Comparison of ENCODE assay signal across 31 cellular contexts in the genomic region with DNA sequence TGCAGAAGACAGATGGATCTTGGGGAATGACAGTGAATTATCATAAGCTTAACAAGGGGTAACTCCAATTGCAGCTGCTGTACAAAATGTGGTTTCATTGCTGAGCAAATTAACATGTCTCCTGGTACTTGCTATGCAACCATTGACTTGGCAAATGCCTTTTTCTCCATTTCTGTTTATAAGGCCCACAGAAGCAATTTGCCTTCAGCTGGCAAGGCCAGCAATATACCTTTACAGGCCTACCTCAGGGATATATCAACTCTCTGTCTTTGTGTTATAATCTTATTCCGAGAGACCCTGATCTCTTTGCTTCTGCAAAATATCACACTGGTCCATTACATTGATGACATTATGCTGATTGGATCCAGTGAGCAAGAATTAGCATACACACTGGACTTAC.
"Had no signal": no experiment of that assay in that cellular context is flagged by ENCODE, and none has a peak within 500 bp of the region (broad histone marks: within the 10 kb centered on the region; RNA-seq: fewer than 3 reads in every experiment).

No MANE protein-coding gene starts in this region.

- H3K27me3 ChIP-seq: adrenal gland, ascending aorta, body of pancreas, brain microvascular endothelial cell, breast epithelium, cardiac muscle cell had no signal

- ATAC-seq: activated naive CD4-positive, alpha-beta T cell treated with anti-CD3 and anti-CD28 coated beads, Interleukin-2, amount 50 U/mL, for 72 hours; activated naive CD8-positive, alpha-beta T cell treated with anti-CD3 and anti-CD28 coated beads, Interleukin-2, amount 50 U/mL, for 24 hours; activated T-cell treated with anti-CD3 and anti-CD28 coated beads, Interleukin-2, amount 50 U/mL, for 4 hours; activated T-cell treated with anti-CD3 and anti-CD28 coated beads, Interleukin-2, amount 50 U/mL, for 72 hours; activated T-helper 17 cell treated with anti-CD3 and anti-CD28 coated beads, Interleukin-2, amount 50 U/mL, for 72 hours; body of pancreas had no signal

- H3K36me3 ChIP-seq: adrenal gland, ascending aorta, brain microvascular endothelial cell, breast epithelium, cardiac muscle cell had no signal

- H3K27ac ChIP-seq: adrenal gland, ascending aorta, body of pancreas, brain microvascular endothelial cell, breast epithelium, cardiac muscle cell had no signal

- H3K4me1 ChIP-seq: adrenal gland, ascending aorta, body of pancreas, breast epithelium had no signal

- H3K9me3 ChIP-seq: adrenal gland, ascending aorta, body of pancreas had no signal

- H3K4me3 ChIP-seq: adrenal gland, ascending aorta, body of pancreas, breast epithelium, cardiac muscle cell had no signal

- DNase-seq: activated effector memory CD4-positive, alpha-beta T cell treated with anti-CD3 and anti-CD28 coated beads, Interleukin-2, amount 50 U/mL, for 16 hours; activated effector memory CD4-positive, alpha-beta T cell treated with Interleukin-2 at 50 U/mL for 16 hours; activated gamma-delta T cell; activated gamma-delta T cell treated with Interleukin-2 at 50 U/mL for 16 hours; activated naive CD4-positive, alpha-beta T cell; activated naive CD4-positive, alpha-beta T cell treated with anti-CD3 and anti-CD28 coated beads for 36 hours; activated naive CD4-positive, alpha-beta T cell treated with anti-CD3 and anti-CD28 coated beads, Interleukin-2, amount 10 ng/mL, durations not matched to agents 7 days and 5 days; activated naive CD4-positive, alpha-beta T cell treated with anti-CD3 and anti-CD28 coated beads, Interleukin-2, amount 50 U/mL, for 16 hours; activated naive CD4-positive, alpha-beta T cell treated with Interleukin-2 at 50 U/mL for 16 hours; activated naive CD8-positive, alpha-beta T cell treated with anti-CD3 and anti-CD28 coated beads for 36 hours; activated naive CD8-positive, alpha-beta T cell treated with anti-CD3 and anti-CD28 coated beads, Interleukin-2, amount 10 ng/mL, durations not matched to agents 7 days and 5 days; activated naive CD8-positive, alpha-beta T cell treated with anti-CD3 and anti-CD28 coated beads, Interleukin-2, amount 50 U/mL, for 24 hours; activated T-cell treated with anti-CD3 and anti-CD28 coated beads, Interleukin-2, amount 50 U/mL, for 24 hours; activated T-cell treated with anti-CD3 and anti-CD28 coated beads, Interleukin-2, amount 50 U/mL, for 4 hours; activated T-cell treated with anti-CD3 and anti-CD28 coated beads, Interleukin-2, amount 50 U/mL, for 48 hours; activated T-cell treated with anti-CD3 and anti-CD28 coated beads, Interleukin-2, amount 50 U/mL, for 72 hours; adrenal gland; amniotic stem cell; amygdala; anterior cingulate cortex; aorta; body of pancreas; brain microvascular endothelial cell; caudate nucleus; central memory CD4-positive, alpha-beta T cell; cerebellar nuclear complex had no signal
